In the genomic region with DNA sequence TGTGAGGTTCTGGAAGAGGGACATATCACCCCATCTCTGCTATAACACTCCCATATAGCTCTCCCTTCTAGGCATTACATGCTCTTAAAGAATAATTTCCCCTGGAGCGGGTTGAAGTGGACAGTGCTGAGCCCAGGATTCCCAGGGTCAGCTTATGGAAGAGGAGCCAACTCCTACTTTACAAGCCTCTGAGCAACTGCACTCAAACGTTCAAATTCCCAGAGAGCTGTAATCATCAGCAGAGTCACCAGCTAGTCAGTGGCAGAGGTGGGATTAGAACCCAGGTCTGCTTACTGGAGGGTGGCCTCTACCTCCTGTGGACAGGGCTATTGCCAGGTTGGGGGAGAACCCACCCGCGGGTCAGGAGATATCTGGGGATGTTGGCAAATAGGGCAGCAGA, we compare ENCODE assay signal across 9 cellular contexts. TPM values are rescaled to one million over a fixed set of nuclear protein-coding genes. Genes with fewer than 3 reads are reported as not detected.
A peak's percentile ranks its signal among the peaks of the same experiment; 100 is the strongest.
DNase-seq lines count a peak whose midpoint lies in the region; TF ChIP-seq lines count a peak whose summit lies in the region.
"Had no signal": no experiment of that assay in that cellular context is flagged by ENCODE, and none has a peak within 500 bp of the region (broad histone marks: within the 10 kb centered on the region; RNA-seq: fewer than 3 reads in every experiment).

No MANE protein-coding gene starts in this region.

- H3K4me1 Mint-ChIP-seq in H9, result peaks cover 59 to 64% of the 10 kb centered on the region in 2 experiments
- H3K4me1 Mint-ChIP-seq in osteocyte (ENCODE audit: unreplicated experiment), result peaks cover 12% of the 10 kb centered on the region

- H3K27ac ChIP-seq in AG04450 (ENCODE audit: low read depth, low read length) (no peak overlapping the region), H9 (ENCODE audit: insufficient read length, low read depth, low read length) (no peak overlapping the region), fibroblast of lung (ENCODE audit: insufficient read depth, low read length) (no peak overlapping the region), OCI-LY7 (ENCODE audit: low read depth, low read length, poor library complexity, severe bottlenecking) (no peak overlapping the region)

- peaks cover 0 to 6% (median 4%) of the 10 kb centered on the region in 3 experiments; a peak in 5 of 7 replicates for H3K36me3 Mint-ChIP-seq in H9 (ENCODE audit: insufficient read depth in 1 of 3, low read depth in 3 of 3)
- no peaks in the 10 kb centered on the region for H3K36me3 Mint-ChIP-seq in osteocyte (ENCODE audit: unreplicated experiment)

- WGBS in H9 (ENCODE audit: extremely low coverage, insufficient read length, low lambda C conversion rate), result no CpG with 5 or more reads among the region's 4 CpGs

- no peak overlapping the region for H3K23ac ChIP-seq in H9 (ENCODE audit: insufficient read length, low read depth, low read length)

- peak overlapping the region; percentile 17; the same call in 1 of the 2 replicates for H3K4me3 ChIP-seq in AG04450 (ENCODE audit: low read depth, low read length)
- H3K4me3 ChIP-seq in fibroblast of lung (replicated peaks in 1 of 4; ENCODE audit: control extremely low read depth in 1 of 4, insufficient read depth in 1 of 4, low read depth in 3 of 4, low read length in 4 of 4), result peak overlapping the region in 1 of 4 experiments; percentile 76
- no peak overlapping the region for H3K4me3 ChIP-seq in OCI-LY7 (ENCODE audit: low read depth, low read length, poor library complexity, severe bottlenecking)

- H3K9me2 ChIP-seq in OCI-LY7 (ENCODE audit: insufficient read depth, low read length), result no peaks in the 10 kb centered on the region

- H4K8ac ChIP-seq in H9 (replicated peaks; ENCODE audit: insufficient read length, low read depth, low read length), result no peak overlapping the region

- no peaks in the 10 kb centered on the region for H3K79me1 ChIP-seq in H9 (ENCODE audit: insufficient read depth, low read depth, low read length, poor library complexity, severe bottlenecking)

- peaks cover 3% of the 10 kb centered on the region for H3K27me3 ChIP-seq in AG04450 (ENCODE audit: control insufficient read depth, insufficient read depth, low read length)
- peaks cover 2% of the 10 kb centered on the region; the same call in 1 of the 2 replicates for H3K27me3 ChIP-seq in H9 (ENCODE audit: insufficient read depth, low read length)
- no peaks in the 10 kb centered on the region for H3K27me3 ChIP-seq in fibroblast of lung (ENCODE audit: control insufficient read depth, insufficient read depth, low read length)

- no peak overlapping the region for H2AK5ac ChIP-seq in H9 (ENCODE audit: insufficient read length, low read length)

- no peak overlapping the region for H2AFZ ChIP-seq in H9 (ENCODE audit: low read length)
- no peak overlapping the region for H2AFZ ChIP-seq in fibroblast of lung (ENCODE audit: low read length)
- no peak overlapping the region for H2AFZ ChIP-seq in OCI-LY7 (ENCODE audit: low read length)

- no peak overlapping the region for H2BK12ac ChIP-seq in H9 (ENCODE audit: insufficient read length, low read depth, low read length)

- H3K56ac ChIP-seq in H9 (ENCODE audit: insufficient read length, low read depth, low read length), result no peak overlapping the region

- no peak overlapping the region for H3K9ac ChIP-seq in H9 (ENCODE audit: extremely low read depth, insufficient read length, low read length)
- no peak overlapping the region for H3K9ac ChIP-seq in fibroblast of lung (ENCODE audit: insufficient read depth, low read length)

- H3K79me2 ChIP-seq in H9 (ENCODE audit: insufficient read depth, low read length) (no peaks in the 10 kb centered on the region), fibroblast of lung (ENCODE audit: control insufficient read depth, insufficient read depth, low read length) (peaks cover 6% of the 10 kb centered on the region), OCI-LY7 (ENCODE audit: insufficient read depth, low read depth, low read length) (no peaks in the 10 kb centered on the region)

- no peak overlapping the region for H3K4me2 ChIP-seq in H9 (ENCODE audit: insufficient read depth, insufficient read length, low read length)
- peak overlapping the region; percentile 55 for H3K4me2 ChIP-seq in fibroblast of lung (ENCODE audit: extremely low read depth, insufficient read depth, low read length)
- no peak overlapping the region for H3K4me2 ChIP-seq in OCI-LY7 (ENCODE audit: low read length)

- no peak overlapping the region for H2BK120ac ChIP-seq in H9 (ENCODE audit: low read depth, low read length, poor library complexity, severe bottlenecking)

- CTCF ChIA-PET in AG04450 (lab: Charles Lee) (interaction anchor here (0.5 to 2.7 kb wide), 5 partner anchors 9 to 164 kb away, joined by 3 to 10 read pairs (median 5); no protein-coding TSS in a partner anchor), OCI-LY7 (lab: Charles Lee; ENCODE audit: unreplicated experiment) (interaction anchor here (0.6 to 1.1 kb wide), 2 partner anchors 85 to 194 kb away, joined by 3 read pairs; no protein-coding TSS in a partner anchor)

- no peak overlapping the region for H2BK20ac ChIP-seq in H9 (ENCODE audit: low read depth, low read length, poor library complexity, severe bottlenecking)

- H2BK15ac ChIP-seq in H9 (ENCODE audit: low read depth, low read length), result no peak overlapping the region

- H3K14ac ChIP-seq in H9 (ENCODE audit: insufficient read depth, low read length), result no peak overlapping the region

- H4K20me1 ChIP-seq in H9 (ENCODE audit: control insufficient read depth, insufficient read depth, insufficient read length) (no peaks in the 10 kb centered on the region), fibroblast of lung (ENCODE audit: control insufficient read depth, extremely low read depth, insufficient read depth, low read length) (no peaks in the 10 kb centered on the region), OCI-LY7 (ENCODE audit: insufficient read depth, low read length) (no peaks in the 10 kb centered on the region)

- no TSS peak for BruUV-seq in OCI-LY7 (replicated peaks; lab: Mats Ljungman, UMichigan)

- H3K9me3 ChIP-seq in AG04450 (ENCODE audit: control insufficient read depth, insufficient read depth, low read length) (no peaks in the 10 kb centered on the region; the same call in 1 of the 2 replicates), H9 (ENCODE audit: control insufficient read depth, low read depth, low read length) (no peaks in the 10 kb centered on the region), fibroblast of lung (ENCODE audit: control insufficient read depth, insufficient read depth, low read depth, low read length) (no peaks in the 10 kb centered on the region), OCI-LY7 (ENCODE audit: low read length) (no peaks in the 10 kb centered on the region)

- H3K4me3 Mint-ChIP-seq in H9 (peak overlapping the region; percentile 61 to 79), osteocyte (ENCODE audit: unreplicated experiment) (peak overlapping the region; percentile 60)

- no peak for TF ChIP-seq CTCF in AG04450 (IDR thresholded peaks at IDR 0.05; ENCODE audit: low read depth, low read length)
- no peak for TF ChIP-seq CTCF in H9 (conservative IDR thresholded peaks at IDR 0.05)
- no peak for TF ChIP-seq CTCF in fibroblast of lung (conservative IDR thresholded peaks at IDR 0.05 in 1 of 2, IDR thresholded peaks at IDR 0.05 in 1 of 2; ENCODE audit: low read depth in 1 of 2, low read length in 2 of 2)
- no peak for TF ChIP-seq CTCF in osteocyte (IDR thresholded peaks at IDR 0.05)
- TF ChIP-seq CTCF in OCI-LY7 (conservative IDR thresholded peaks at IDR 0.05; ENCODE audit: low read length), result no peak

- peaks cover 10% of the 10 kb centered on the region for H3K23me2 ChIP-seq in H9 (ENCODE audit: insufficient read length, low read depth, low read length, poor library complexity, severe bottlenecking)

- H3K27ac Mint-ChIP-seq in H9 (no peak overlapping the region), osteocyte (ENCODE audit: unreplicated experiment) (no peak overlapping the region)
- H3K27ac Mint-ChIP-seq: activated naive CD8-positive, alpha-beta T cell treated with anti-CD3 and anti-CD28 coated beads, Interleukin-2, amount 10 ng/mL, durations not matched to agents 7 days and 5 days had no signal

- no peak for DNase-seq in AG04450 (ENCODE audit: low read depth, low spot score)
- no peak for DNase-seq in H9
- no peak for DNase-seq in fibroblast of lung (ENCODE audit: low read depth in 2 of 2)
- no peak for DNase-seq in osteocyte (ENCODE audit: extremely low spot score, unreplicated experiment)
- DNase-seq in iPS-NIHi11 (ENCODE audit: low spot score), result no peak
- DNase-seq in stimulated activated CD8-positive, alpha-beta memory T cell treated with anti-CD3 and anti-CD28 coated beads, Interleukin-4, amount 100 ng/mL, for 48 hours, result no peak
- no peak for DNase-seq in T1000 (lab: John Stamatoyannopoulos, UW)
- DNase-seq in OCI-LY7 (ENCODE audit: low spot score), result no peak
- DNase-seq: activated naive CD8-positive, alpha-beta T cell treated with anti-CD3 and anti-CD28 coated beads, Interleukin-2, amount 10 ng/mL, durations not matched to agents 7 days and 5 days had no signal

- H3T11ph ChIP-seq in H9 (ENCODE audit: low read length), result no peak overlapping the region

- H3K4ac ChIP-seq in H9 (ENCODE audit: low read depth, low read length), result no peak overlapping the region

- no peaks in the 10 kb centered on the region for H3K9me3 Mint-ChIP-seq in H9
- H3K9me3 Mint-ChIP-seq in osteocyte (ENCODE audit: unreplicated experiment), result no peaks in the 10 kb centered on the region
- H3K9me3 Mint-ChIP-seq: activated naive CD8-positive, alpha-beta T cell treated with anti-CD3 and anti-CD28 coated beads, Interleukin-2, amount 10 ng/mL, durations not matched to agents 7 days and 5 days had no signal

- intact Hi-C loops in OCI-LY7 (cut with micrococcal nuclease; ENCODE audit: unreplicated experiment), result no loop called here

- peaks cover 7% of the 10 kb centered on the region; the same call in 1 of the 2 replicates for H3K4me1 ChIP-seq in H9 (ENCODE audit: insufficient read depth, low read length)
- peaks cover 8% of the 10 kb centered on the region for H3K4me1 ChIP-seq in fibroblast of lung (ENCODE audit: control insufficient read depth, extremely low read depth, insufficient read depth, low read length)
- H3K4me1 ChIP-seq in OCI-LY7 (ENCODE audit: insufficient read depth, low read length, poor library complexity, severe bottlenecking), result peaks cover 18% of the 10 kb centered on the region

- H3K36me3 ChIP-seq in fibroblast of lung (ENCODE audit: control insufficient read depth, insufficient read depth, low read length) (no peaks in the 10 kb centered on the region), OCI-LY7 (ENCODE audit: insufficient read depth, low read length) (no peaks in the 10 kb centered on the region)

- H4K5ac ChIP-seq in H9 (ENCODE audit: insufficient read length, low read depth, low read length), result no peak overlapping the region

- no peak overlapping the region for H2BK5ac ChIP-seq in H9 (ENCODE audit: insufficient read length, low read length)

- no peak overlapping the region for H3K18ac ChIP-seq in H9 (ENCODE audit: insufficient read length, low read depth, low read length)

- H3K27me3 Mint-ChIP-seq in H9 (ENCODE audit: low read depth) (peaks cover 52% of the 10 kb centered on the region), osteocyte (ENCODE audit: unreplicated experiment) (peaks cover 9% of the 10 kb centered on the region)

- no peak overlapping the region for H4K91ac ChIP-seq in H9 (ENCODE audit: insufficient read length, low read depth, low read length)

- POLR2A ChIA-PET in AG04450 (lab: Yijun Ruan, JAX) (interaction anchor here (0.9 kb wide), 1 partner anchor 18 kb away, joined by 3 read pairs; no protein-coding TSS in a partner anchor), OCI-LY7 (lab: Charles Lee) (interaction anchor here (0.6 kb wide), 1 partner anchor 11 kb away, joined by 3 read pairs; no protein-coding TSS in a partner anchor)

RNA-seq across cellular contexts. Expression of gene NEURL1B, which starts 1.4 kb away (rescaled TPM):
- polyA plus RNA-seq in AG04450 (2011; rRNA removed), result 1.8 and 2.0 TPM in 2 replicates
- polyA minus RNA-seq in AG04450 (2011; rRNA and poly(A)+ RNA removed), result 3.4 and 4.1 TPM in 2 replicates
- 3.6 TPM in 2 replicates for total RNA-seq in H9 (2021)
- 2.6 and 6.1 TPM in 2 replicates for total RNA-seq in fibroblast of lung
- polyA plus RNA-seq in fibroblast of lung, result 5.0 and 5.5 TPM in 2 replicates
- 6.6 and 6.8 TPM in 2 replicates for polyA plus RNA-seq in fibroblast of lung (2012)
- polyA minus RNA-seq in fibroblast of lung (ENCODE audit: low replicate concordance), result 8.7 and 9.3 TPM in 2 replicates
- total RNA-seq in osteocyte, result 1.5 and 1.7 TPM in 2 replicates
- 0.23 and 0.57 TPM in 2 replicates for total RNA-seq in OCI-LY7 (2014; rRNA removed; shearing (Covaris generic))
- 0.30 and 0.32 TPM in 2 replicates for total RNA-seq in OCI-LY7 (2022)
